Comparison of ENCODE assay signal across 8 cellular contexts in the genomic region with DNA sequence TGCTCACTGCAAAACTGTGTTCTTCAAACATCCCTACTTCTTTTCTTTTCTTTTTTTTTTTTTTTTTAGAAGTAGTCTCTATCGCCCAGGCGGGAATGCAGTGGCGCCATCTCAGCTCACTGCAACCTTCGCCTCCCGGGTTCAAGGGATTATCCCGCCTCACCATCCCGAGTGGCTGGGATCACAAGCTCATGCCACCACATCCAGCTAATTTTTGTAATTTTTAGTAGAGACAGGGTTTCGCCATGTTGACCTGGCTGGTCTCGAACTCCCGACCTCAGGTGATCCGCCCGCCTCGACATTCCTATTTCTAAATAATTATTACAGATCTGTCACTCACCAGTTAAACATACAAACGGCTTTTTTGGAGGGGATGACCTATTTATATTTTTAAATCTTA. TPM values are rescaled to one million over a fixed set of nuclear protein-coding genes. Genes with fewer than 3 reads are reported as not detected.
DNase-seq lines count a peak whose midpoint lies in the region; ATAC-seq and TF ChIP-seq lines count a peak whose summit lies in the region.

No MANE protein-coding gene starts in this region.

- no peak for ATAC-seq in activated naive CD8-positive, alpha-beta T cell treated with anti-CD3 and anti-CD28 coated beads, Interleukin-2, amount 50 U/mL, for 24 hours
- ATAC-seq in left lung, result no peak
- ATAC-seq in HG03095 (IDR thresholded peaks at IDR 0.05; ENCODE audit: unreplicated experiment), result no peak

- H3K9me3 ChIP-seq in left lung, result no peaks in the 10 kb centered on the region

- H3K27me3 Mint-ChIP-seq in activated CD4-positive, alpha-beta T cell treated with anti-CD3 and anti-CD28 coated beads, Interleukin-2, amount 10 ng/mL, durations not matched to agents 24 days and 14 days, result no peaks in the 10 kb centered on the region
- H3K27me3 Mint-ChIP-seq in activated naive CD8-positive, alpha-beta T cell treated with anti-CD3 and anti-CD28 coated beads, Interleukin-2, amount 50 U/mL, for 24 hours, result peaks cover 3% of the 10 kb centered on the region

- no peaks in the 10 kb centered on the region for H3K9me3 Mint-ChIP-seq in activated CD4-positive, alpha-beta T cell treated with anti-CD3 and anti-CD28 coated beads, Interleukin-2, amount 10 ng/mL, durations not matched to agents 24 days and 14 days
- H3K9me3 Mint-ChIP-seq in activated naive CD8-positive, alpha-beta T cell treated with anti-CD3 and anti-CD28 coated beads, Interleukin-2, amount 50 U/mL, for 24 hours, result no peaks in the 10 kb centered on the region

- no peak for TF ChIP-seq CTCF in left lung (IDR thresholded peaks at IDR 0.05)

- peaks cover 0 to 36% of the 10 kb centered on the region in 2 donors for H3K36me3 ChIP-seq in left lung

- H3K4me3 Mint-ChIP-seq in activated CD4-positive, alpha-beta T cell treated with anti-CD3 and anti-CD28 coated beads, Interleukin-2, amount 10 ng/mL, durations not matched to agents 24 days and 14 days, result peak overlapping the region; percentile 97
- peak overlapping the region; percentile 90 for H3K4me3 Mint-ChIP-seq in activated naive CD8-positive, alpha-beta T cell treated with anti-CD3 and anti-CD28 coated beads, Interleukin-2, amount 50 U/mL, for 24 hours

- H3K4me1 ChIP-seq in left lung, result peaks cover 13 to 61% of the 10 kb centered on the region in 2 donors

- peaks cover 44% of the 10 kb centered on the region for H3K4me1 Mint-ChIP-seq in activated CD4-positive, alpha-beta T cell treated with anti-CD3 and anti-CD28 coated beads, Interleukin-2, amount 10 ng/mL, durations not matched to agents 24 days and 14 days
- peaks cover 54% of the 10 kb centered on the region for H3K4me1 Mint-ChIP-seq in activated naive CD8-positive, alpha-beta T cell treated with anti-CD3 and anti-CD28 coated beads, Interleukin-2, amount 50 U/mL, for 24 hours

- H3K27me3 ChIP-seq in left lung, result no peaks in the 10 kb centered on the region

- intact Hi-C loops in activated CD4-positive, alpha-beta T cell treated with anti-CD3 and anti-CD28 coated beads, Interleukin-2, amount 10 ng/mL, durations not matched to agents 24 days and 14 days (cut with micrococcal nuclease), result loop anchor here (5.0 to 10.0 kb wide), 2 partner anchors 257 to 1589 kb away; a partner anchor contains a TSS
- intact Hi-C loops in left lung (cut with DNase I), result loop anchor here in 1 of 2 donors (5.0 kb wide), 1 partner anchor 94 kb away; no protein-coding TSS in a partner anchor

- DNase-seq in activated CD4-positive, alpha-beta T cell treated with anti-CD3 and anti-CD28 coated beads, Interleukin-2, amount 10 ng/mL, durations not matched to agents 24 days and 14 days, result no peak
- no peak for DNase-seq in activated CD4-positive, alpha-beta T cell treated with anti-CD3 and anti-CD28 coated beads for 4 hours
- DNase-seq in activated naive CD8-positive, alpha-beta T cell treated with anti-CD3 and anti-CD28 coated beads, Interleukin-2, amount 50 U/mL, for 24 hours, result no peak
- DNase-seq in left lung, result no peak
- no peak for DNase-seq in glomerular visceral epithelial cell (ENCODE audit: extremely low spot score)
- DNase-seq in GF-D8 (lab: John Stamatoyannopoulos, UW), result no peak

- H3K4me3 ChIP-seq in left lung, result peak overlapping the region; percentile 82 to 97

- peak overlapping the region; percentile 99 for H3K27ac Mint-ChIP-seq in activated CD4-positive, alpha-beta T cell treated with anti-CD3 and anti-CD28 coated beads, Interleukin-2, amount 10 ng/mL, durations not matched to agents 24 days and 14 days
- H3K27ac Mint-ChIP-seq in activated naive CD8-positive, alpha-beta T cell treated with anti-CD3 and anti-CD28 coated beads, Interleukin-2, amount 50 U/mL, for 24 hours, result peak overlapping the region; percentile 100

- H3K27ac ChIP-seq in left lung (peak overlapping the region in 1 of 2 donors; percentile 99), temporal lobe (ENCODE audit: low read depth, low read length) (peak overlapping the region; percentile 98)

- H3K36me3 Mint-ChIP-seq in activated CD4-positive, alpha-beta T cell treated with anti-CD3 and anti-CD28 coated beads, Interleukin-2, amount 10 ng/mL, durations not matched to agents 24 days and 14 days (ENCODE audit: low read depth), result peaks cover 33% of the 10 kb centered on the region
- H3K36me3 Mint-ChIP-seq in activated naive CD8-positive, alpha-beta T cell treated with anti-CD3 and anti-CD28 coated beads, Interleukin-2, amount 50 U/mL, for 24 hours (ENCODE audit: low read depth), result peaks cover 16% of the 10 kb centered on the region

RNA-seq across cellular contexts. Expression of a gene that starts 1.0 kb away (rescaled TPM):
- total RNA-seq in activated CD4-positive, alpha-beta T cell treated with anti-CD3 and anti-CD28 coated beads, Interleukin-2, amount 10 ng/mL, durations not matched to agents 24 days and 14 days, result 128 and 131 TPM in 2 replicates
- 100 to 1,000 TPM; 279 to 284 TPM for total RNA-seq in left lung
- 26.3 TPM for total RNA-seq in temporal lobe

RNA-seq across cellular contexts. Expression of a gene that starts 11.4 kb away (rescaled TPM):
- 0.90 and 0.91 TPM in 2 replicates for total RNA-seq in activated CD4-positive, alpha-beta T cell treated with anti-CD3 and anti-CD28 coated beads, Interleukin-2, amount 10 ng/mL, durations not matched to agents 24 days and 14 days
- total RNA-seq in left lung (10 to 100 TPM; 13.3 to 17.2 TPM), temporal lobe (1.5 TPM)

RNA-seq across cellular contexts. Expression of a gene that starts 15.6 kb away (rescaled TPM):
- not detected in 2 replicates for total RNA-seq in activated CD4-positive, alpha-beta T cell treated with anti-CD3 and anti-CD28 coated beads, Interleukin-2, amount 10 ng/mL, durations not matched to agents 24 days and 14 days
- total RNA-seq in left lung (under 1 TPM; 0.29 to 0.67 TPM), temporal lobe (under 0.01 TPM)

RNA-seq across cellular contexts. Expression of a gene that starts 24.4 kb away (rescaled TPM):
- 12.4 and 13.5 TPM in 2 replicates for total RNA-seq in activated CD4-positive, alpha-beta T cell treated with anti-CD3 and anti-CD28 coated beads, Interleukin-2, amount 10 ng/mL, durations not matched to agents 24 days and 14 days
- total RNA-seq in left lung, result 10 to 100 TPM in 1 of 2 donors, 1 to 10 TPM in 1; 9.5 to 21.5 TPM
- total RNA-seq in temporal lobe, result 0.25 TPM

RNA-seq across cellular contexts. Expression of a gene that starts 32.5 kb away (rescaled TPM):
- total RNA-seq in activated CD4-positive, alpha-beta T cell treated with anti-CD3 and anti-CD28 coated beads, Interleukin-2, amount 10 ng/mL, durations not matched to agents 24 days and 14 days, result 0.16 and 0.40 TPM in 2 replicates
- total RNA-seq in left lung (1 to 10 TPM; 1.2 to 2.5 TPM), temporal lobe (not detected)
